ENCODE assay signal across 8 cellular contexts in genomic region chr17:31488264-31488981, GRCh38.
DNase-seq lines count a peak whose midpoint lies in the region; ATAC-seq and TF ChIP-seq lines count a peak whose summit lies in the region.

No MANE protein-coding gene starts in this region.

- intact Hi-C loops in right lobe of liver (cut with DNase I) (no loop called here), tibial artery (cut with DNase I; ENCODE audit: low total_unique reads) (no loop called here)

- ATAC-seq in right lobe of liver (peak in 3 of 4 donors; percentile 1 to 2 (median 1)), GM18870 (IDR thresholded peaks at IDR 0.05; ENCODE audit: unreplicated experiment) (no peak)

- no peaks in the 10 kb centered on the region for H3K9me3 ChIP-seq in right lobe of liver
- H3K9me3 ChIP-seq in tibial artery: no peaks in the 10 kb centered on the region

- peaks cover 0 to 35% (median 17%) of the 10 kb centered on the region in 4 donors for H3K4me1 ChIP-seq in right lobe of liver
- H3K4me1 ChIP-seq in tibial artery: peaks cover 0 to 22% (median 19%) of the 10 kb centered on the region in 4 donors

- WGBS in right lobe of liver (ENCODE audit: insufficient coverage, low coverage, low lambda C conversion rate, missing lambda C conversion rate): 6% methylated on average over 3 of the region's 62 CpGs

- H3K36me3 ChIP-seq in GM06990 (ENCODE audit: control insufficient read depth, insufficient read depth, low read length): no peaks in the 10 kb centered on the region
- no peaks in the 10 kb centered on the region for H3K36me3 ChIP-seq in H7 (replicated peaks; ENCODE audit: control insufficient read depth, insufficient read depth, low read length)
- no peaks in the 10 kb centered on the region for H3K36me3 ChIP-seq in brain microvascular endothelial cell (replicated peaks)
- H3K36me3 ChIP-seq in right lobe of liver: no peaks in the 10 kb centered on the region
- no peaks in the 10 kb centered on the region for H3K36me3 ChIP-seq in tibial artery

- no peak for TF ChIP-seq POLR2A in right lobe of liver (IDR thresholded peaks at IDR 0.05)

- H3K27me3 ChIP-seq in GM06990 (replicated peaks; ENCODE audit: control insufficient read depth, insufficient read depth, low read length) (no peaks in the 10 kb centered on the region), H7 (ENCODE audit: control insufficient read depth, insufficient read depth, low read length) (peaks cover 13% of the 10 kb centered on the region), brain microvascular endothelial cell (replicated peaks) (peaks cover 36% of the 10 kb centered on the region), right lobe of liver (no peaks in the 10 kb centered on the region), tibial artery (peaks cover 0 to 35% of the 10 kb centered on the region in 2 donors)

- H3K4me3 ChIP-seq in GM06990 (replicated peaks; ENCODE audit: low read depth, low read length) (peak overlapping the region; percentile 69), H7 (ENCODE audit: insufficient read depth, low read depth, low read length) (peak overlapping the region; percentile 68), brain microvascular endothelial cell (ENCODE audit: low read depth, low read length) (peak overlapping the region; percentile 26), right lobe of liver (peak overlapping the region; percentile 57 to 74 (median 66)), tibial artery (peak overlapping the region; percentile 47 to 65)

- in situ Hi-C loops in brain microvascular endothelial cell (cut with HindIII; ENCODE audit: low pct_ligation_motif_present, low sequenced_read_pairs): no loop called here

- no peak for DNase-seq in GM06990 (ENCODE audit: extremely low read depth, insufficient read length)
- DNase-seq in H7: no peak
- peak; percentile 39 for DNase-seq in NCI-H1105 treated with DMSO at 0.1 percent for 48 hours (lab: John Stamatoyannopoulos, UW)
- no peak for DNase-seq in brain microvascular endothelial cell
- DNase-seq in right lobe of liver: peak; percentile 46 to 68 (median 63)
- no peak for DNase-seq in tibial artery
- DNase-seq in KG1 (lab: John Stamatoyannopoulos, UW): no peak

- H3K27ac ChIP-seq in brain microvascular endothelial cell: no peak overlapping the region
- peak overlapping the region; percentile 44 to 70 (median 60) for H3K27ac ChIP-seq in right lobe of liver
- no peak overlapping the region for H3K27ac ChIP-seq in tibial artery

- no peak for TF ChIP-seq CTCF in GM06990 (IDR thresholded peaks at IDR 0.05; ENCODE audit: insufficient read depth, low read length, poor library complexity, severe bottlenecking)
- TF ChIP-seq CTCF in brain microvascular endothelial cell (IDR thresholded peaks at IDR 0.05; ENCODE audit: low read depth, low read length, missing control alignments): no peak
- TF ChIP-seq CTCF in right lobe of liver (IDR thresholded peaks at IDR 0.05): no peak
- no peak for TF ChIP-seq CTCF in tibial artery (IDR thresholded peaks at IDR 0.05)

Comparison
In these comparisons a context has a peak if more than half of its experiments do, and no peak if none do; other contexts are left out.
1. DNase-seq: peak in NCI-H1105 treated with DMSO at 0.1 percent for 48 hours (single experiment) and right lobe of liver (3 of 3); none in GM06990 (single experiment), H7 (single experiment), brain microvascular endothelial cell (single experiment), tibial artery (0 of 2) and KG1 (single experiment).
2. H3K27ac ChIP-seq: peak in right lobe of liver (3 of 3); none in brain microvascular endothelial cell (single experiment) and tibial artery (0 of 2).
3. Peak in every context shown above with its lines, with median percentiles within 50 percentile points of each other: H3K4me3 ChIP-seq.